8 cellular contexts compared by ENCODE assay signal in genomic region chr18:45839415-45840395, GRCh38. TPM values are rescaled to one million over a fixed set of nuclear protein-coding genes. Genes with fewer than 3 reads are reported as not detected.
A peak's percentile ranks its signal among the peaks of the same experiment; 100 is the strongest.
DNase-seq lines count a peak whose midpoint lies in the region; ATAC-seq and TF ChIP-seq lines count a peak whose summit lies in the region.

No MANE protein-coding gene starts in this region.

- no peaks in the 10 kb centered on the region for H3K36me3 Mint-ChIP-seq in nephron progenitor cell (ENCODE audit: low read depth)

- H3K4me3 Mint-ChIP-seq in nephron progenitor cell, result no peak overlapping the region

- TF ChIP-seq CTCF in epithelial cell of proximal tubule (conservative IDR thresholded peaks at IDR 0.05; ENCODE audit: low read depth, low read length) (peak; percentile 86), nephron progenitor cell (IDR thresholded peaks at IDR 0.05) (peak; percentile 28)

- H3K4me1 Mint-ChIP-seq in nephron progenitor cell, result peaks cover 21% of the 10 kb centered on the region

- H3K9me3 Mint-ChIP-seq in nephron progenitor cell, result no peaks in the 10 kb centered on the region

- DNase-seq in NCI-H82 (lab: John Stamatoyannopoulos, UW), result peak; percentile 60
- no peak for DNase-seq in NCI-H82 treated with DMSO at 0.1 percent for 48 hours (lab: John Stamatoyannopoulos, UW; ENCODE audit: unreplicated experiment)
- peak; percentile 53 for DNase-seq in SK-MEL-5 (ENCODE audit: low read depth, low spot score)
- DNase-seq in epithelial cell of proximal tubule (ENCODE audit: low read depth), result no peak
- no peak for DNase-seq in nephron progenitor cell
- no peak for DNase-seq in hypothalamus (lab: John Stamatoyannopoulos, UW)

- in situ Hi-C loops in SK-MEL-5 (cut with HindIII; ENCODE audit: low pct_unique_long_range_greater_than_20kb, low sequenced_read_pairs), result no loop called here

- peaks cover 62% of the 10 kb centered on the region for H3K27me3 Mint-ChIP-seq in nephron progenitor cell (ENCODE audit: low read depth, poor library complexity)

- H3K27ac Mint-ChIP-seq in nephron progenitor cell, result no peak overlapping the region

- ATAC-seq in HG03565 (IDR thresholded peaks at IDR 0.05; ENCODE audit: unreplicated experiment) (peak; percentile 48), HG02798 (IDR thresholded peaks at IDR 0.05; ENCODE audit: poor library complexity, unreplicated experiment) (no peak)

- no peak overlapping the region for H3K4me3 ChIP-seq in epithelial cell of proximal tubule (ENCODE audit: low read depth, low read length)

RNA-seq across cellular contexts. Expression of gene SIGLEC15, which starts 14.2 kb away (rescaled TPM):
- 0.05 TPM in 1 of 2 replicates, not detected in the other for total RNA-seq in SK-MEL-5 (2014; rRNA removed; shearing (Covaris generic))
- not detected in 2 replicates for polyA plus RNA-seq in SK-MEL-5 (2015; cell fraction: cytosol; rRNA removed)
- polyA plus RNA-seq in SK-MEL-5 (2015; cell fraction: nucleus; rRNA removed), result not detected in 2 replicates
- total RNA-seq in epithelial cell of proximal tubule, result 9.4 and 13.5 TPM in 2 replicates

Comparison
In these comparisons a context has a peak if more than half of its experiments do, and no peak if none do; other contexts are left out.
1. DNase-seq: peak in NCI-H82 (single experiment) and SK-MEL-5 (single experiment); none in NCI-H82 treated with DMSO at 0.1 percent for 48 hours (single experiment), epithelial cell of proximal tubule (single experiment), nephron progenitor cell (single experiment) and hypothalamus (0 of 51).